Comparison of ENCODE assay signal across 1 cellular context in the genomic region with DNA sequence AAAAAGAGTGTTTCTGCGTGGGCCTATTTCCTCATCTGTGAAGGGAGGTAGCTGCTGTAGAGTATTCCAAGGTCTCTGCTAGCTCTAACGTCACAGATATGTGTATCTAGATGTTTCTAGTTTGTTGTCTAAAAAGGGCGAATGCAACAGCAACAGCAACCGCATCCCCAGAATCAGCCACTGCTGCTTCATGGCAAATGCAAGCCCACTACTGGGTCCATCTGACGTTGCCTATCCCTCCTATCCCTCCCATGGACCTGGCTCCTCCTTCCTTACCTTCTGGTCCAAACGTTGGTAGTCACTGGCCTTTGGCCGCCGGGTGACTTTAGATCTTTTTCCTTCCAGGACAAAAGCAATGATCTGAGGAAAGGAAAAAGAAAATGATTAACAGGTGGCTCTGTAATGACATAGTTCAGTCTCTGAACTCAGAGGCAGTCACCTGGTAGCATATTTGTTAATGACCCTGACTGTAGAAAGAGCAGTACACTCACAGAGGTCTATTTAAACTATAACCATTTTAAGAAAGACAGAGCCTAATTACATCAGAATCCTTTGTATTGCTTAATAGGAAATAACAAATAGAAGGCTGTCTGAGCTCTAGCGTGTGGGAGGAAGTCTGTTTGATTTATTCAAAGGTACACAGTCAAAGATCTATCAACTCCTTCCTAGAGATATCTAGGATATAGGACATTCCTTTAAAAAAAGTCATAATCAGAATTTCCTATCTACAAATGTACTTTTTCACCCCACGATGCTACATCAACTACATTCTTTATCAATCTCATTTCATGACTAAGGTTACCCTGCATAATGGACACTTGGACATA.
TF ChIP-seq lines count a peak whose summit lies in the region.

No MANE protein-coding gene starts in this region.

TF ChIP-seq in endothelial cell of umbilical vein, 7 proteins besides CTCF, POLR2A, EP300 and RAD21:
- TF ChIP-seq JUN (IDR thresholded peaks at IDR 0.05; ENCODE audit: borderline replicate concordance, insufficient read depth, insufficient read length, low read depth) (no peak), GATA2 (IDR thresholded peaks at IDR 0.05; ENCODE audit: insufficient read depth, insufficient read length, low read depth, low read length) (no peak), MYC (IDR thresholded peaks at IDR 0.05; ENCODE audit: low read depth, low read length) (no peak), POLR2AphosphoS5 (IDR thresholded peaks at IDR 0.05; ENCODE audit: insufficient read depth, low read depth, low read length) (no peak), EZH2 (IDR thresholded peaks at IDR 0.05; ENCODE audit: borderline replicate concordance, low read depth, low read length, severe bottlenecking) (no peak), FOS (IDR thresholded peaks at IDR 0.05; ENCODE audit: borderline replicate concordance, insufficient read depth, low read length) (no peak)
- TF ChIP-seq, protein P1, sequence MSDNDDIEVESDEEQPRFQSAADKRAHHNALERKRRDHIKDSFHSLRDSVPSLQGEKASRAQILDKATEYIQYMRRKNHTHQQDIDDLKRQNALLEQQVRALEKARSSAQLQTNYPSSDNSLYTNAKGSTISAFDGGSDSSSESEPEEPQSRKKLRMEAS (IDR thresholded peaks at IDR 0.05; ENCODE audit: insufficient read depth, insufficient read length) = no peak
